Comparison of ENCODE assay signal across 8 cellular contexts in genomic region chr14:58280954-58281787, GRCh38. TPM values are rescaled to one million over a fixed set of nuclear protein-coding genes. Genes with fewer than 3 reads are reported as not detected.
A peak's percentile ranks its signal among the peaks of the same experiment; 100 is the strongest.
DNase-seq lines count a peak whose midpoint lies in the region; ATAC-seq and TF ChIP-seq lines count a peak whose summit lies in the region.

No MANE protein-coding gene starts in this region.

- peaks cover 75% of the 10 kb centered on the region for H3K4me1 Mint-ChIP-seq in activated CD4-positive, alpha-beta T cell treated with anti-CD3 and anti-CD28 coated beads for 36 hours
- no peaks in the 10 kb centered on the region for H3K4me1 Mint-ChIP-seq in WTC11
- peaks cover 62 to 66% of the 10 kb centered on the region in 2 donors for H3K4me1 Mint-ChIP-seq in natural killer cell

- H3K36me3 ChIP-seq in esophagus muscularis mucosa = peaks cover 10 to 51% (median 34%) of the 10 kb centered on the region in 4 donors

- DNase-seq in activated CD4-positive, alpha-beta T cell treated with anti-CD3 and anti-CD28 coated beads for 36 hours = peak; percentile 56
- no peak for DNase-seq in activated CD4-positive, alpha-beta T cell treated with anti-CD3 and anti-CD28 coated beads, Interleukin-2, amount 50 U/mL, for 1 hour
- DNase-seq in WTC11 (ENCODE audit: low spot score) (no peak), esophagus muscularis mucosa (ENCODE audit: extremely low spot score) (no peak), natural killer cell (no peak), NCI-H524 (lab: John Stamatoyannopoulos, UW) (no peak)

- POLR2A ChIA-PET in activated CD4-positive, alpha-beta T cell treated with anti-CD3 and anti-CD28 coated beads for 36 hours (lab: Charles Lee) = interaction anchor here (0.6 kb wide), 1 partner anchor 12 kb away, joined by 8 read pairs; no protein-coding TSS in a partner anchor
- POLR2A ChIA-PET in WTC11 (lab: Charles Lee) = interaction anchor here (0.7 kb wide), 1 partner anchor 77 kb away, joined by 8 read pairs; no protein-coding TSS in a partner anchor

- TF ChIP-seq EP300 in esophagus muscularis mucosa (IDR thresholded peaks at IDR 0.05) = no peak

- peaks cover 33 to 63% (median 47%) of the 10 kb centered on the region in 4 donors for H3K4me1 ChIP-seq in esophagus muscularis mucosa

- CTCF ChIA-PET in activated CD4-positive, alpha-beta T cell treated with anti-CD3 and anti-CD28 coated beads for 36 hours (lab: Charles Lee) = interaction anchor here (1.0 to 1.9 kb wide), 3 partner anchors 17 to 35 kb away, joined by 3 to 5 read pairs (median 3); no protein-coding TSS in a partner anchor
- CTCF ChIA-PET in WTC11 (lab: Charles Lee) = no interaction called here

- no peak for TF ChIP-seq POLR2A in esophagus muscularis mucosa (IDR thresholded peaks at IDR 0.05; ENCODE audit: low read depth)

- H3K9me3 ChIP-seq in esophagus muscularis mucosa = no peaks in the 10 kb centered on the region

- no peak for TF ChIP-seq CTCF in WTC11 (IDR thresholded peaks at IDR 0.05)
- no peak for TF ChIP-seq CTCF in esophagus muscularis mucosa (IDR thresholded peaks at IDR 0.05)
- no peak for TF ChIP-seq CTCF in natural killer cell (IDR thresholded peaks at IDR 0.05)

- intact Hi-C loops in activated CD4-positive, alpha-beta T cell treated with anti-CD3 and anti-CD28 coated beads for 36 hours (cut with DNase I, micrococcal nuclease) = loop anchor here (1.0 to 2.0 kb wide), 3 partner anchors 16 to 37 kb away; partner anchors contain the start of gene PSMA3 (in 2 of the 2)
- intact Hi-C loops in esophagus muscularis mucosa (cut with DNase I) = loop anchor here (5.0 kb wide), 1 partner anchor 129 kb away; the partner anchor contains the start of gene ARMH4
- intact Hi-C loops in natural killer cell (cut with micrococcal nuclease) = no loop called here

- no peaks in the 10 kb centered on the region for H3K27me3 ChIP-seq in esophagus muscularis mucosa

- peak overlapping the region; percentile 50 for H3K4me3 Mint-ChIP-seq in activated CD4-positive, alpha-beta T cell treated with anti-CD3 and anti-CD28 coated beads for 36 hours
- H3K4me3 Mint-ChIP-seq in WTC11 = no peak overlapping the region
- H3K4me3 Mint-ChIP-seq in natural killer cell = peak overlapping the region; percentile 32

- ATAC-seq in activated CD4-positive, alpha-beta T cell treated with anti-CD3 and anti-CD28 coated beads for 36 hours = peak; percentile 87
- ATAC-seq in HG03442 (IDR thresholded peaks at IDR 0.05; ENCODE audit: unreplicated experiment) (peak; percentile 76), WTC11 (no peak), natural killer cell (peak; percentile 60 to 75 (median 67)), HG02623 (IDR thresholded peaks at IDR 0.05; ENCODE audit: unreplicated experiment) (no peak)

- H3K36me3 Mint-ChIP-seq in activated CD4-positive, alpha-beta T cell treated with anti-CD3 and anti-CD28 coated beads for 36 hours (ENCODE audit: low read depth) = peaks cover 62% of the 10 kb centered on the region
- H3K36me3 Mint-ChIP-seq in WTC11 (peaks cover 41% of the 10 kb centered on the region), natural killer cell (peaks cover 16% of the 10 kb centered on the region)

- no peaks in the 10 kb centered on the region for H3K9me3 Mint-ChIP-seq in activated CD4-positive, alpha-beta T cell treated with anti-CD3 and anti-CD28 coated beads for 36 hours (ENCODE audit: low read depth)
- H3K9me3 Mint-ChIP-seq in WTC11 = no peaks in the 10 kb centered on the region
- no peaks in the 10 kb centered on the region for H3K9me3 Mint-ChIP-seq in natural killer cell

- 4% methylated on average over 4 of the region's 4 CpGs for WGBS in esophagus muscularis mucosa

- peak overlapping the region; percentile 95 for H3K27ac Mint-ChIP-seq in activated CD4-positive, alpha-beta T cell treated with anti-CD3 and anti-CD28 coated beads for 36 hours
- peak overlapping the region; percentile 19; the same call in 1 of the 2 replicates for H3K27ac Mint-ChIP-seq in WTC11
- H3K27ac Mint-ChIP-seq in natural killer cell = peak overlapping the region; percentile 75 to 95

- H3K4me3 ChIP-seq in esophagus muscularis mucosa = peak overlapping the region in 3 of 4 donors; percentile 12 to 24 (median 21)

- H3K27me3 Mint-ChIP-seq in activated CD4-positive, alpha-beta T cell treated with anti-CD3 and anti-CD28 coated beads for 36 hours = no peaks in the 10 kb centered on the region
- H3K27me3 Mint-ChIP-seq in WTC11 (ENCODE audit: low read depth) (no peaks in the 10 kb centered on the region), natural killer cell (ENCODE audit: low read depth in 2 of 2) (no peaks in the 10 kb centered on the region)

- peak overlapping the region; percentile 74 to 78 (median 75) for H3K27ac ChIP-seq in esophagus muscularis mucosa (replicated peaks in 1 of 4)

TF ChIP-seq in WTC11, 78 proteins besides CTCF, POLR2A, EP300 and RAD21:
- TF ChIP-seq ZMAT4 (CRISPR knock-in tag; IDR thresholded peaks at IDR 0.05) = no peak

RNA-seq across cellular contexts. Expression of gene ARID4A, which starts 17.2 kb away (rescaled TPM):
- 10 to 100 TPM; 20.3 to 25.3 TPM for total RNA-seq in activated CD4-positive, alpha-beta T cell treated with anti-CD3 and anti-CD28 coated beads for 36 hours
- total RNA-seq in WTC11 (2021) = 12.5 to 15.0 TPM (median 12.6 TPM) in 3 replicates
- 10 to 100 TPM; 15.9 to 22.0 (median 17.7) TPM for total RNA-seq in esophagus muscularis mucosa
- 100 to 1,000 TPM in 1 of 3 donors, 10 to 100 TPM in 2; 89.3 to 113 (median 90.1) TPM for total RNA-seq in natural killer cell

RNA-seq across cellular contexts. Expression of gene PSMA3, which starts 36.5 kb away (rescaled TPM):
- 100 to 1,000 TPM; 342 to 425 TPM for total RNA-seq in activated CD4-positive, alpha-beta T cell treated with anti-CD3 and anti-CD28 coated beads for 36 hours
- total RNA-seq in WTC11 (2021) = 260 to 286 TPM (median 270 TPM) in 3 replicates
- 10 to 100 TPM; 69.8 to 98.0 (median 84.8) TPM for total RNA-seq in esophagus muscularis mucosa
- total RNA-seq in natural killer cell = 100 to 1,000 TPM; 107 to 120 (median 115) TPM

Comparison
In these comparisons a context has a peak if more than half of its experiments do, and no peak if none do; other contexts are left out.
1. ATAC-seq: peak in activated CD4-positive, alpha-beta T cell treated with anti-CD3 and anti-CD28 coated beads for 36 hours (single experiment), HG03442 (single experiment) and natural killer cell (3 of 3); none in WTC11 (single experiment) and HG02623 (single experiment).
2. H3K27ac Mint-ChIP-seq: peak in every context shown above with its lines; median percentile 95 in activated CD4-positive, alpha-beta T cell treated with anti-CD3 and anti-CD28 coated beads for 36 hours; 85 in natural killer cell; 19 in WTC11.